In genomic region chr12:21416611-21417121, GRCh38 we compare ENCODE assay signal across 23 cellular contexts. TPM values are rescaled to one million over a fixed set of nuclear protein-coding genes. Genes with fewer than 3 reads are reported as not detected.
DNase-seq lines count a peak whose midpoint lies in the region; ATAC-seq, FAIRE-seq and TF ChIP-seq lines count a peak whose summit lies in the region.
"Had no signal": no experiment of that assay in that cellular context is flagged by ENCODE, and none has a peak within 500 bp of the region (broad histone marks: within the 10 kb centered on the region; RNA-seq: fewer than 3 reads in every experiment).

No MANE protein-coding gene starts in this region.

- no peaks in the 10 kb centered on the region for H3K36me3 ChIP-seq in HepG2 (replicated peaks in 1 of 2; ENCODE audit: control insufficient read depth in 1 of 2, insufficient read depth in 2 of 2, low read length in 2 of 2)
- no peaks in the 10 kb centered on the region for H3K36me3 ChIP-seq in right lobe of liver
- H3K36me3 ChIP-seq in brain microvascular endothelial cell (replicated peaks): no peaks in the 10 kb centered on the region
- H3K36me3 ChIP-seq in smooth muscle cell (ENCODE audit: low read depth): no peaks in the 10 kb centered on the region
- no peaks in the 10 kb centered on the region for H3K36me3 ChIP-seq in effector memory CD4-positive, alpha-beta T cell (ENCODE audit: control insufficient read depth, insufficient read depth, low read length)
- no peaks in the 10 kb centered on the region for H3K36me3 ChIP-seq in PC-3 (ENCODE audit: low read depth, low read length)
- H3K36me3 ChIP-seq: cardiac muscle cell, ovary, upper lobe of left lung had no signal

- H3K9me3 ChIP-seq in HepG2 (ENCODE audit: low read length) (no peaks in the 10 kb centered on the region), right lobe of liver (no peaks in the 10 kb centered on the region), smooth muscle cell (replicated peaks; ENCODE audit: low read depth) (no peaks in the 10 kb centered on the region), PC-3 (ENCODE audit: low read length) (no peaks in the 10 kb centered on the region)
- no peaks in the 10 kb centered on the region for H3K9me3 ChIP-seq in effector memory CD4-positive, alpha-beta T cell (ENCODE audit: control insufficient read depth, low read length)
- H3K9me3 ChIP-seq: ovary, upper lobe of left lung had no signal

- H4K20me1 ChIP-seq in HepG2 (ENCODE audit: insufficient read depth, low read length) (no peaks in the 10 kb centered on the region), smooth muscle cell (ENCODE audit: low read depth) (no peaks in the 10 kb centered on the region), PC-3 (ENCODE audit: low read length) (no peaks in the 10 kb centered on the region)

- H3F3A ChIP-seq in smooth muscle cell (ENCODE audit: low read depth) (no peaks in the 10 kb centered on the region), PC-3 (ENCODE audit: low read length, unreplicated experiment) (no peaks in the 10 kb centered on the region)

- no peak for TF ChIP-seq RAD21 in HepG2 (CRISPR knock-in tag; IDR thresholded peaks at IDR 0.05)

- POLR2A ChIA-PET in HepG2 (lab: Yijun Ruan, JAX) (interaction anchor here (1.4 kb wide), 1 partner anchor 21 kb away, joined by 7 read pairs; the partner anchor contains the start of gene PYROXD1), PC-3 (lab: Charles Lee; ENCODE audit: unreplicated experiment) (no interaction called here)

- H2AFZ ChIP-seq in HepG2 (ENCODE audit: low read length): no peak overlapping the region
- H2AFZ ChIP-seq in smooth muscle cell (ENCODE audit: low read depth): peak overlapping the region; percentile 15
- no peak overlapping the region for H2AFZ ChIP-seq in PC-3 (ENCODE audit: low read length)

- WGBS in HepG2 (ENCODE audit: low lambda C conversion rate): 2% methylated on average over 2 of the region's 2 CpGs
- 36% methylated on average over 2 of the region's 2 CpGs for WGBS in right lobe of liver (ENCODE audit: insufficient coverage, low coverage, low lambda C conversion rate, missing lambda C conversion rate)
- WGBS in smooth muscle cell (ENCODE audit: low lambda C conversion rate): 50% methylated on average over 2 of the region's 2 CpGs

- H3K4me2 ChIP-seq in HepG2 (ENCODE audit: low read depth, low read length): no peak overlapping the region
- no peak overlapping the region for H3K4me2 ChIP-seq in smooth muscle cell
- no peak overlapping the region for H3K4me2 ChIP-seq in PC-3 (ENCODE audit: low read length)

- H3K9me2 ChIP-seq in PC-3 (replicated peaks; ENCODE audit: low read length): no peaks in the 10 kb centered on the region

- intact Hi-C loops in HepG2 (cut with micrococcal nuclease; ENCODE audit: unreplicated experiment) (no loop called here), right lobe of liver (cut with DNase I) (no loop called here), PC-3 (cut with micrococcal nuclease) (no loop called here)

- H3K27ac ChIP-seq in HepG2 (ENCODE audit: extremely low read length, insufficient read depth, low read length) (no peak overlapping the region), right lobe of liver (no peak overlapping the region), brain microvascular endothelial cell (peak overlapping the region; percentile 47), smooth muscle cell (ENCODE audit: low read depth) (no peak overlapping the region), PC-3 (ENCODE audit: low read length) (no peak overlapping the region)
- no peak overlapping the region for H3K27ac ChIP-seq in effector memory CD4-positive, alpha-beta T cell (ENCODE audit: insufficient read depth, low read length, poor library complexity, severe bottlenecking)
- H3K27ac ChIP-seq: cardiac muscle cell, ovary, upper lobe of left lung had no signal

- H3K4me1 ChIP-seq in HepG2 (ENCODE audit: insufficient read depth, low read length): no peaks in the 10 kb centered on the region
- no peaks in the 10 kb centered on the region for H3K4me1 ChIP-seq in right lobe of liver
- H3K4me1 ChIP-seq in smooth muscle cell (ENCODE audit: low read depth): peaks cover 11% of the 10 kb centered on the region
- H3K4me1 ChIP-seq in effector memory CD4-positive, alpha-beta T cell (ENCODE audit: control insufficient read depth, insufficient read depth, low read length, poor library complexity, severe bottlenecking): no peaks in the 10 kb centered on the region
- H3K4me1 ChIP-seq in PC-3 (ENCODE audit: insufficient read depth, low read length): no peaks in the 10 kb centered on the region
- H3K4me1 ChIP-seq: upper lobe of left lung had no signal

- no peak for TF ChIP-seq POLR2A in HepG2 (IDR thresholded peaks at IDR 0.05; ENCODE audit: insufficient read depth in 1 of 2, low read depth in 2 of 2, low read length in 2 of 2)
- no peak for TF ChIP-seq POLR2A in right lobe of liver (IDR thresholded peaks at IDR 0.05)

- no TSS peak for BruUV-seq in HepG2 (replicated peaks; lab: Mats Ljungman, UMichigan)
- no TSS peak for BruUV-seq in PC-3 (replicated peaks; lab: Mats Ljungman, UMichigan)

- ATAC-seq in HepG2 (no peak), right lobe of liver (no peak), HG02642 (IDR thresholded peaks at IDR 0.05; ENCODE audit: poor library complexity, unreplicated experiment) (no peak), PC-3 (no peak)
- ATAC-seq: activated naive CD4-positive, alpha-beta T cell treated with anti-CD3 and anti-CD28 coated beads, Interleukin-2, amount 50 U/mL, for 72 hours; CD8-positive, alpha-beta T cell; K562 had no signal

- no peak for TF ChIP-seq EP300 in HepG2 (IDR thresholded peaks at IDR 0.05; ENCODE audit: low read depth in 2 of 2, low read length in 2 of 2)
- TF ChIP-seq EP300 in HepG2 (CRISPR knock-in tag; IDR thresholded peaks at IDR 0.05; ENCODE audit: borderline replicate concordance): no peak

- no peaks in the 10 kb centered on the region for H3K27me3 ChIP-seq in HepG2 (ENCODE audit: control insufficient read depth in 1 of 2, insufficient read depth in 2 of 2, low read length in 2 of 2)
- H3K27me3 ChIP-seq in right lobe of liver: no peaks in the 10 kb centered on the region
- no peaks in the 10 kb centered on the region for H3K27me3 ChIP-seq in brain microvascular endothelial cell (replicated peaks)
- no peaks in the 10 kb centered on the region for H3K27me3 ChIP-seq in smooth muscle cell (ENCODE audit: low read depth)
- H3K27me3 ChIP-seq in effector memory CD4-positive, alpha-beta T cell (replicated peaks; ENCODE audit: control insufficient read depth, insufficient read depth, low read length, poor library complexity, severe bottlenecking): no peaks in the 10 kb centered on the region
- no peaks in the 10 kb centered on the region; the same call in 1 of the 2 replicates for H3K27me3 ChIP-seq in PC-3 (ENCODE audit: low read length)
- H3K27me3 ChIP-seq: cardiac muscle cell, ovary, upper lobe of left lung had no signal

- H3K9ac ChIP-seq in HepG2 (ENCODE audit: insufficient read depth, low read depth, low read length) (no peak overlapping the region), smooth muscle cell (ENCODE audit: low read depth) (no peak overlapping the region), PC-3 (ENCODE audit: low read length) (no peak overlapping the region)

- DNase-seq in HepG2 (ENCODE audit: low spot score): peak; percentile 10
- no peak for DNase-seq in right lobe of liver
- no peak for DNase-seq in brain microvascular endothelial cell
- peak; percentile 97 for DNase-seq in kidney glomerular epithelial cell (lab: John Stamatoyannopoulos, UW)
- DNase-seq in smooth muscle cell (lab: John Stamatoyannopoulos, UW; ENCODE audit: unreplicated experiment): no peak
- DNase-seq in effector memory CD4-positive, alpha-beta T cell: no peak
- no peak for DNase-seq in PC-3
- DNase-seq: 8988T; activated CD4-positive, alpha-beta T cell treated with anti-CD3 and anti-CD28 coated beads for 48 hours; CD8-positive, alpha-beta T cell; immature natural killer cell; NCI-H1105 treated with DMSO at 0.1 percent for 48 hours; ovary; SHP77 treated with DMSO at 0.1 percent for 48 hours; stimulated activated naive CD4-positive, alpha-beta T cell treated with Interleukin-2 at 50 U/mL for 16 hours; T-helper 9 cell; upper lobe of left lung had no signal

- TF ChIP-seq CTCF in HepG2 (CRISPR knock-in tag; IDR thresholded peaks at IDR 0.05) (no peak), right lobe of liver (IDR thresholded peaks at IDR 0.05) (no peak), brain microvascular endothelial cell (IDR thresholded peaks at IDR 0.05; ENCODE audit: low read depth, low read length, missing control alignments) (no peak), smooth muscle cell (IDR thresholded peaks at IDR 0.05; ENCODE audit: borderline replicate concordance, insufficient read depth, poor library complexity, severe bottlenecking) (no peak), PC-3 (conservative IDR thresholded peaks at IDR 0.05; ENCODE audit: low read depth, low read length) (no peak)

- no peak for FAIRE-seq in HepG2 (lab: Jason Lieb, UNC)
- FAIRE-seq: K562 had no signal

- no peaks in the 10 kb centered on the region for H3K79me2 ChIP-seq in HepG2 (ENCODE audit: insufficient read depth, low read length)
- no peaks in the 10 kb centered on the region for H3K79me2 ChIP-seq in smooth muscle cell (ENCODE audit: low read depth)
- H3K79me2 ChIP-seq in PC-3 (ENCODE audit: low read length): no peaks in the 10 kb centered on the region

- in situ Hi-C loops in HepG2 (cut with HindIII; ENCODE audit: extremely low pct_ligation_motif_present, low pct_unique_long_range_greater_than_20kb): no loop called here
- in situ Hi-C loops in brain microvascular endothelial cell (cut with HindIII; ENCODE audit: low pct_ligation_motif_present, low sequenced_read_pairs): no loop called here

- CTCF ChIA-PET in HepG2 (lab: Yijun Ruan, JAX; ENCODE audit: low intra/inter-chr PET ratio, low total read pairs) (no interaction called here), PC-3 (lab: Charles Lee) (no interaction called here)

- H3K4me3 ChIP-seq in HepG2 (replicated peaks in 1 of 3; ENCODE audit: insufficient read depth in 1 of 3, low read depth in 2 of 3, low read length in 3 of 3): no peak overlapping the region
- H3K4me3 ChIP-seq in right lobe of liver: no peak overlapping the region
- H3K4me3 ChIP-seq in brain microvascular endothelial cell (ENCODE audit: low read depth, low read length): no peak overlapping the region
- H3K4me3 ChIP-seq in smooth muscle cell: no peak overlapping the region
- no peak overlapping the region for H3K4me3 ChIP-seq in effector memory CD4-positive, alpha-beta T cell (ENCODE audit: insufficient read depth, low read depth, low read length, poor library complexity, severe bottlenecking)
- no peak overlapping the region for H3K4me3 ChIP-seq in PC-3 (ENCODE audit: low read length)
- H3K4me3 ChIP-seq: cardiac muscle cell, K562, ovary, upper lobe of left lung had no signal

RNA-seq across cellular contexts. Expression of gene PYROXD1, which starts 20.8 kb away (rescaled TPM):
- 9.6 and 15.5 TPM in 2 replicates for total RNA-seq in HepG2 (2016; rRNA removed; fragmentation: Illumina TruSeq; extraction: Trizol)
- 1.2 and 1.4 TPM in 2 replicates for total RNA-seq in HepG2 (2016; cell fraction: cytosol; rRNA removed; fragmentation: Illumina TruSeq; extraction: Trizol; ENCODE audit: low read depth)
- total RNA-seq in HepG2 (2016; cell fraction: insoluble cytoplasmic fraction; rRNA removed; fragmentation: Illumina TruSeq; extraction: Trizol): 8.8 and 16.0 TPM in 2 replicates
- 3.0 TPM in 2 replicates for total RNA-seq in HepG2 (2016; cell fraction: membrane; rRNA removed; fragmentation: Illumina TruSeq; extraction: Trizol)
- 13.1 and 16.6 TPM in 2 replicates for total RNA-seq in HepG2 (2016; cell fraction: nucleus; rRNA removed; fragmentation: Illumina TruSeq; extraction: Trizol)
- 4.3 and 5.0 TPM in 2 replicates for polyA plus RNA-seq in HepG2 (2011; rRNA removed)
- polyA plus RNA-seq in HepG2 (2011; cell fraction: cytosol; rRNA removed): 1.9 and 4.0 TPM in 2 replicates
- polyA plus RNA-seq in HepG2 (2011; cell fraction: nucleus; rRNA removed): 4.5 and 4.9 TPM in 2 replicates
- polyA plus RNA-seq in HepG2 (2012): 4.7 and 5.3 TPM in 2 replicates
- 0.44 and 0.78 TPM in 2 replicates for polyA plus RNA-seq in HepG2 (2016; cell fraction: cytosol; fragmentation: Illumina TruSeq; extraction: Trizol; ENCODE audit: low read depth)
- polyA plus RNA-seq in HepG2 (2016; cell fraction: insoluble cytoplasmic fraction; fragmentation: Illumina TruSeq; extraction: Trizol; ENCODE audit: low read depth): 9.4 and 10.3 TPM in 2 replicates
- polyA plus RNA-seq in HepG2 (2016; cell fraction: membrane; fragmentation: Illumina TruSeq; extraction: Trizol; ENCODE audit: low read depth): 1.0 and 1.4 TPM in 2 replicates
- 9.3 and 9.5 TPM in 2 replicates for polyA plus RNA-seq in HepG2 (2016; cell fraction: nucleus; fragmentation: Illumina TruSeq; extraction: Trizol; ENCODE audit: insufficient read depth, low read depth)
- polyA minus RNA-seq in HepG2 (2011; rRNA and poly(A)+ RNA removed; ENCODE audit: low replicate concordance): 6.3 and 15.3 TPM in 2 replicates
- 4.4 and 5.3 TPM in 2 replicates for polyA minus RNA-seq in HepG2 (2011; cell fraction: cytosol; rRNA and poly(A)+ RNA removed)
- 49.4 and 51.1 TPM in 2 replicates for polyA minus RNA-seq in HepG2 (2011; cell fraction: nucleus; rRNA and poly(A)+ RNA removed)
- total RNA-seq in right lobe of liver: 10 to 100 TPM in 3 of 6 experiments, 1 to 10 TPM in 3; 6.5 to 12.7 (median 10.4) TPM
- 11.6 and 14.2 TPM in 2 replicates for total RNA-seq in smooth muscle cell
- polyA plus RNA-seq in smooth muscle cell: 7.7 and 10.1 TPM in 2 replicates
- total RNA-seq in PC-3 (2014; rRNA removed): 5.5 and 7.4 TPM in 2 replicates

RNA-seq across cellular contexts. Expression of gene IAPP, which starts 44.0 kb away (rescaled TPM):
- total RNA-seq in HepG2 (2016; rRNA removed; fragmentation: Illumina TruSeq; extraction: Trizol) (not detected in 2 replicates), right lobe of liver (under 1 TPM in 1 of 6 experiments, not detected in 5; 0.22 TPM), smooth muscle cell (not detected in 2 replicates), PC-3 (2014; rRNA removed) (not detected in 2 replicates)
- total RNA-seq in HepG2 (2016; cell fraction: cytosol; rRNA removed; fragmentation: Illumina TruSeq; extraction: Trizol; ENCODE audit: low read depth): not detected in 2 replicates
- total RNA-seq in HepG2 (2016; cell fraction: insoluble cytoplasmic fraction; rRNA removed; fragmentation: Illumina TruSeq; extraction: Trizol): not detected in 2 replicates
- not detected in 2 replicates for total RNA-seq in HepG2 (2016; cell fraction: membrane; rRNA removed; fragmentation: Illumina TruSeq; extraction: Trizol)
- not detected in 2 replicates for total RNA-seq in HepG2 (2016; cell fraction: nucleus; rRNA removed; fragmentation: Illumina TruSeq; extraction: Trizol)
- polyA plus RNA-seq in HepG2 (2011; rRNA removed) (not detected in 2 replicates), smooth muscle cell (not detected in 2 replicates)
- polyA plus RNA-seq in HepG2 (2011; cell fraction: cytosol; rRNA removed): not detected in 2 replicates
- polyA plus RNA-seq in HepG2 (2011; cell fraction: nucleus; rRNA removed): not detected in 2 replicates
- not detected in 2 replicates for polyA plus RNA-seq in HepG2 (2012)
- polyA plus RNA-seq in HepG2 (2016; cell fraction: cytosol; fragmentation: Illumina TruSeq; extraction: Trizol; ENCODE audit: low read depth): not detected in 2 replicates
- not detected in 2 replicates for polyA plus RNA-seq in HepG2 (2016; cell fraction: insoluble cytoplasmic fraction; fragmentation: Illumina TruSeq; extraction: Trizol; ENCODE audit: low read depth)
- polyA plus RNA-seq in HepG2 (2016; cell fraction: membrane; fragmentation: Illumina TruSeq; extraction: Trizol; ENCODE audit: low read depth): not detected in 2 replicates
- not detected in 2 replicates for polyA plus RNA-seq in HepG2 (2016; cell fraction: nucleus; fragmentation: Illumina TruSeq; extraction: Trizol; ENCODE audit: insufficient read depth, low read depth)
- polyA minus RNA-seq in HepG2 (2011; rRNA and poly(A)+ RNA removed; ENCODE audit: low replicate concordance): not detected in 2 replicates
- polyA minus RNA-seq in HepG2 (2011; cell fraction: cytosol; rRNA and poly(A)+ RNA removed): not detected in 2 replicates
- not detected in 2 replicates for polyA minus RNA-seq in HepG2 (2011; cell fraction: nucleus; rRNA and poly(A)+ RNA removed)
- total RNA-seq: activated naive CD4-positive, alpha-beta T cell treated with anti-CD3 and anti-CD28 coated beads, Interleukin-2, amount 50 U/mL, for 72 hours; CD8-positive, alpha-beta T cell; G401; K562; mesothelial cell of epicardium; ovary; upper lobe of left lung had no signal
- polyA plus RNA-seq: cardiac muscle cell, immature natural killer cell, K562, ovary had no signal

Comparison
In these comparisons a context has a peak if more than half of its experiments do, and no peak if none do; other contexts are left out.
1. DNase-seq: peak in HepG2 (single experiment) and kidney glomerular epithelial cell (single experiment); none in right lobe of liver (0 of 3), brain microvascular endothelial cell (single experiment), smooth muscle cell (single experiment), effector memory CD4-positive, alpha-beta T cell (0 of 3) and PC-3 (single experiment).